Comparison of ENCODE assay signal across 25 cellular contexts in genomic region chr13:46521486-46521885, GRCh38.
"Had no signal": no experiment of that assay in that cellular context is flagged by ENCODE, and none has a peak within 500 bp of the region (broad histone marks: within the 10 kb centered on the region; RNA-seq: fewer than 3 reads in every experiment).

No MANE protein-coding gene starts in this region.

- H3K4me1 Mint-ChIP-seq: activated naive CD4-positive, alpha-beta T cell treated with anti-CD3 and anti-CD28 coated beads, Interleukin-2, amount 10 ng/mL, durations not matched to agents 7 days and 5 days had no signal

- H3K4me3 Mint-ChIP-seq: activated CD4-positive, alpha-beta memory T cell treated with anti-CD3 and anti-CD28 coated beads for 36 hours; activated CD4-positive, alpha-beta T cell treated with anti-CD3 and anti-CD28 coated beads for 36 hours; activated CD4-positive, alpha-beta T cell treated with anti-CD3 and anti-CD28 coated beads, Interleukin-2, amount 10 ng/mL, durations not matched to agents 24 days and 14 days; activated CD8-positive, alpha-beta T cell treated with anti-CD3 and anti-CD28 coated beads, Interleukin-2, amount 10 ng/mL, durations not matched to agents 7 days and 5 days; activated naive CD4-positive, alpha-beta T cell treated with anti-CD3 and anti-CD28 coated beads, Interleukin-2, amount 10 ng/mL, durations not matched to agents 7 days and 5 days; activated naive CD8-positive, alpha-beta T cell treated with anti-CD3 and anti-CD28 coated beads, Interleukin-2, amount 10 ng/mL, durations not matched to agents 7 days and 5 days; activated T-cell treated with anti-CD3 and anti-CD28 coated beads, Interleukin-2, amount 50 U/mL, for 24 hours; activated T-cell treated with anti-CD3 and anti-CD28 coated beads, Interleukin-2, amount 50 U/mL, for 72 hours; brain had no signal

- DNase-seq: activated CD4-positive, alpha-beta memory T cell treated with anti-CD3 and anti-CD28 coated beads for 36 hours; activated CD4-positive, alpha-beta T cell treated with anti-CD3 and anti-CD28 coated beads for 36 hours; activated CD4-positive, alpha-beta T cell treated with anti-CD3 and anti-CD28 coated beads, Interleukin-2, amount 10 ng/mL, durations not matched to agents 24 days and 14 days; activated CD4-positive, CD25-positive, alpha-beta regulatory T cell; activated CD4-positive, CD25-positive, alpha-beta regulatory T cell treated with anti-CD3 and anti-CD28 coated beads, Interleukin-2, amount 50 U/mL, for 72 hours; activated CD8-positive, alpha-beta memory T cell treated with anti-CD3 and anti-CD28 coated beads, Interleukin-2, amount 50 U/mL, for 48 hours; activated CD8-positive, alpha-beta T cell treated with anti-CD3 and anti-CD28 coated beads, Interleukin-2, amount 10 ng/mL, durations not matched to agents 7 days and 5 days; activated gamma-delta T cell; activated naive CD4-positive, alpha-beta T cell; activated naive CD4-positive, alpha-beta T cell treated with anti-CD3 and anti-CD28 coated beads, Interleukin-2, amount 10 ng/mL, durations not matched to agents 7 days and 5 days; activated naive CD8-positive, alpha-beta T cell treated with anti-CD3 and anti-CD28 coated beads, Interleukin-2, amount 10 ng/mL, durations not matched to agents 7 days and 5 days; activated T-cell treated with anti-CD3 and anti-CD28 coated beads for 4 hours; activated T-cell treated with anti-CD3 and anti-CD28 coated beads, Interleukin-2, amount 50 U/mL, for 24 hours; activated T-cell treated with anti-CD3 and anti-CD28 coated beads, Interleukin-2, amount 50 U/mL, for 72 hours; central memory CD4-positive, alpha-beta T cell; colonic mucosa; effector memory CD4-positive, alpha-beta T cell; heart left ventricle; T-helper 2 cell had no signal

- H3K27ac Mint-ChIP-seq: activated CD4-positive, alpha-beta memory T cell treated with anti-CD3 and anti-CD28 coated beads for 36 hours; activated CD4-positive, alpha-beta T cell treated with anti-CD3 and anti-CD28 coated beads for 36 hours; activated CD4-positive, alpha-beta T cell treated with anti-CD3 and anti-CD28 coated beads, Interleukin-2, amount 10 ng/mL, durations not matched to agents 24 days and 14 days; activated CD8-positive, alpha-beta T cell treated with anti-CD3 and anti-CD28 coated beads, Interleukin-2, amount 10 ng/mL, durations not matched to agents 7 days and 5 days; activated naive CD4-positive, alpha-beta T cell treated with anti-CD3 and anti-CD28 coated beads, Interleukin-2, amount 10 ng/mL, durations not matched to agents 7 days and 5 days; activated naive CD4-positive, alpha-beta T cell treated with anti-CD3 and anti-CD28 coated beads, Interleukin-2, amount 50 U/mL, for 72 hours; activated naive CD8-positive, alpha-beta T cell treated with anti-CD3 and anti-CD28 coated beads, Interleukin-2, amount 10 ng/mL, durations not matched to agents 7 days and 5 days; activated T-cell treated with anti-CD3 and anti-CD28 coated beads, Interleukin-2, amount 50 U/mL, for 24 hours; activated T-cell treated with anti-CD3 and anti-CD28 coated beads, Interleukin-2, amount 50 U/mL, for 72 hours had no signal

- H3K9me3 Mint-ChIP-seq: activated naive CD4-positive, alpha-beta T cell treated with anti-CD3 and anti-CD28 coated beads, Interleukin-2, amount 50 U/mL, for 72 hours; activated T-cell treated with anti-CD3 and anti-CD28 coated beads, Interleukin-2, amount 50 U/mL, for 72 hours had no signal

- H3K4me3 ChIP-seq: ascending aorta, breast epithelium, cardiac muscle cell, colonic mucosa, dorsolateral prefrontal cortex, heart left ventricle had no signal

- H3K36me3 Mint-ChIP-seq: activated CD4-positive, alpha-beta memory T cell treated with anti-CD3 and anti-CD28 coated beads for 36 hours; activated naive CD4-positive, alpha-beta T cell treated with anti-CD3 and anti-CD28 coated beads, Interleukin-2, amount 10 ng/mL, durations not matched to agents 7 days and 5 days; activated naive CD4-positive, alpha-beta T cell treated with anti-CD3 and anti-CD28 coated beads, Interleukin-2, amount 50 U/mL, for 72 hours; activated naive CD8-positive, alpha-beta T cell treated with anti-CD3 and anti-CD28 coated beads, Interleukin-2, amount 10 ng/mL, durations not matched to agents 7 days and 5 days; brain had no signal

- ATAC-seq: activated CD4-positive, alpha-beta T cell treated with anti-CD3 and anti-CD28 coated beads for 36 hours; activated CD8-positive, alpha-beta T cell treated with anti-CD3 and anti-CD28 coated beads, Interleukin-2, amount 10 ng/mL, durations not matched to agents 7 days and 5 days; activated naive CD4-positive, alpha-beta T cell treated with anti-CD3 and anti-CD28 coated beads, Interleukin-2, amount 50 U/mL, for 72 hours; activated T-cell treated with anti-CD3 and anti-CD28 coated beads, Interleukin-2, amount 50 U/mL, for 72 hours; heart left ventricle had no signal
